Comparison of ENCODE assay signal across 8 cellular contexts in genomic region chr9:34522971-34523797, GRCh38. TPM values are rescaled to one million over a fixed set of nuclear protein-coding genes. Genes with fewer than 3 reads are reported as not detected.
DNase-seq lines count a peak whose midpoint lies in the region; ATAC-seq and TF ChIP-seq lines count a peak whose summit lies in the region.

ENHO (minus strand) TSS chr9:34522990; CDS start chr9:34521695, 1,295 bp downstream.

- no peak for TF ChIP-seq CTCF in liver (IDR thresholded peaks at IDR 0.05; ENCODE audit: low read depth, low read length, missing input control)

- no peak for TF ChIP-seq RAD21 in liver (IDR thresholded peaks at IDR 0.05)

- peak; percentile 87 for ATAC-seq in GM19324 (IDR thresholded peaks at IDR 0.05; ENCODE audit: low FRiP score, unreplicated experiment)
- peak; percentile 81 for ATAC-seq in HG03442 (IDR thresholded peaks at IDR 0.05; ENCODE audit: unreplicated experiment)

- H3K27me3 ChIP-seq in liver (ENCODE audit: control insufficient read depth in 4 of 4, insufficient read depth in 4 of 4, low read length in 3 of 4) = no peaks in the 10 kb centered on the region

- no peak within 1 kb of the TSS for H3K27ac ChIP-seq in liver (ENCODE audit: low read depth in 1 of 2, low read length in 2 of 2)

- H3K9ac ChIP-seq in liver (ENCODE audit: low read depth in 1 of 2, low read length in 2 of 2) = peak within 1 kb of the TSS; percentile 19 to 49

- no peaks in the 10 kb centered on the region for H3K9me3 ChIP-seq in liver (ENCODE audit: control insufficient read depth in 4 of 4, low read length in 3 of 4)

- 7% methylated on average over 63 of the region's 63 CpGs for whole genome bisulfite sequencing in liver

- H3K36me3 ChIP-seq in liver (ENCODE audit: control insufficient read depth in 4 of 4, insufficient read depth in 3 of 4, low read depth in 1 of 4, low read length in 3 of 4) = no peaks in the 10 kb centered on the region

- H3K4me1 ChIP-seq in liver (ENCODE audit: control insufficient read depth in 4 of 4, insufficient read depth in 4 of 4, low read length in 3 of 4) = peaks cover 8 to 34% (median 24%) of the 10 kb centered on the region in 4 donors

- H3K4me3 ChIP-seq in liver (ENCODE audit: low read depth in 1 of 3, low read length in 3 of 3) = peak within 1 kb of the TSS in 2 of 3 donors; percentile 39 to 61

- peak; percentile 99 for DNase-seq in AG20443 (ENCODE audit: low spot score)
- peak; percentile 89 for DNase-seq in NCI-H526 treated with DMSO at 0.1 percent for 48 hours (lab: John Stamatoyannopoulos, UW)
- DNase-seq in activated CD4-positive, alpha-beta T cell treated with anti-CD3 and anti-CD28 coated beads, Interleukin-2, amount 50 U/mL, for 48 hours = peak; percentile 88 to 91
- peak; percentile 92 for DNase-seq in dermis blood vessel endothelial cell
- peak; percentile 73 for DNase-seq in stimulated activated CD4-positive, alpha-beta T cell treated with anti-CD3 and anti-CD28 coated beads, Interleukin-2, amount 100 ng/mL, for 4 hours (ENCODE audit: low read depth)

TF ChIP-seq in liver, 16 proteins besides CTCF, POLR2A, EP300 and RAD21:
- TF ChIP-seq HNF4G (IDR thresholded peaks at IDR 0.05) (peak; percentile 13), TAF1 (conservative IDR thresholded peaks at IDR 0.05) (no peak), ZBTB33 (IDR thresholded peaks at IDR 0.05) (no peak), YY1 (IDR thresholded peaks at IDR 0.05) (no peak), EGR1 (IDR thresholded peaks at IDR 0.05; ENCODE audit: low read depth in 2 of 2) (no peak), FOXA2 (IDR thresholded peaks at IDR 0.05) (no peak), HNF4A (conservative IDR thresholded peaks at IDR 0.05) (no peak), ATF3 (IDR thresholded peaks at IDR 0.05) (no peak), REST (IDR thresholded peaks at IDR 0.05) (no peak), GABPA (IDR thresholded peaks at IDR 0.05 in 1 of 2, conservative IDR thresholded peaks at IDR 0.05 in 1 of 2) (no peak), SP1 (IDR thresholded peaks at IDR 0.05) (peak; percentile 21), FOXA1 (IDR thresholded peaks at IDR 0.05) (no peak), JUND (IDR thresholded peaks at IDR 0.05) (no peak), RXRA (IDR thresholded peaks at IDR 0.05) (no peak)
TF ChIP-seq in liver: peak in this region for 2.

RNA-seq across cellular contexts. Expression of gene ENHO, which starts in this region (rescaled TPM):
- total RNA-seq in dermis blood vessel endothelial cell = 0.42 TPM in 1 of 2 replicates, not detected in the other
- 1 to 10 TPM in 1 of 2 donors, under 1 TPM in 1; 0.67 to 9.6 TPM for total RNA-seq in liver
- 1 to 10 TPM; 1.6 to 2.2 TPM for polyA plus RNA-seq in liver

Comparison
In these comparisons a context has a peak if more than half of its experiments do, and no peak if none do; other contexts are left out.
1. Peak in DNase-seq in dermis blood vessel endothelial cell; RNA of the gene not detected or under 1 TPM.